Comparison of ENCODE assay signal across 22 cellular contexts in genomic region chr1:51222136-51222787, GRCh38. TPM values are rescaled to one million over a fixed set of nuclear protein-coding genes. Genes with fewer than 3 reads are reported as not detected.
DNase-seq lines count a peak whose midpoint lies in the region; ATAC-seq, FAIRE-seq and TF ChIP-seq lines count a peak whose summit lies in the region.
"Had no signal": no experiment of that assay in that cellular context is flagged by ENCODE, and none has a peak within 500 bp of the region (broad histone marks: within the 10 kb centered on the region; RNA-seq: fewer than 3 reads in every experiment).

No MANE protein-coding gene starts in this region.

- no peaks in the 10 kb centered on the region for H3K9me3 ChIP-seq in HEK293 (ENCODE audit: control insufficient read depth, insufficient read depth, low read depth, low read length)
- no peaks in the 10 kb centered on the region; the same call in 1 of the 2 replicates for H3K9me3 ChIP-seq in K562 (replicated peaks; ENCODE audit: control insufficient read depth, insufficient read depth, low read depth, low read length)
- no peaks in the 10 kb centered on the region for H3K9me3 ChIP-seq in naive thymus-derived CD4-positive, alpha-beta T cell (ENCODE audit: control insufficient read depth in 2 of 3, low read length in 3 of 3)
- no peaks in the 10 kb centered on the region for H3K9me3 ChIP-seq in MM.1S (replicated peaks; ENCODE audit: insufficient read depth, low read length)
- H3K9me3 ChIP-seq: BE2C, HAP-1 had no signal

- H3K36me3 Mint-ChIP-seq in activated CD4-positive, alpha-beta memory T cell treated with anti-CD3 and anti-CD28 coated beads for 36 hours: no peaks in the 10 kb centered on the region
- H3K36me3 Mint-ChIP-seq in activated CD4-positive, alpha-beta memory T cell treated with anti-CD3 and anti-CD28 coated beads, Interleukin-2, amount 10 ng/mL, durations not matched to agents 7 days and 5 days (ENCODE audit: low read depth): no peaks in the 10 kb centered on the region
- H3K36me3 Mint-ChIP-seq in T-helper 2 cell treated with Interferon-gamma antibody and Interleukin-4, amounts not matched to agents 5 μg/mL and 100 μg/mL, for 36 hours (ENCODE audit: low read depth): peaks cover 11% of the 10 kb centered on the region
- no peaks in the 10 kb centered on the region for H3K36me3 Mint-ChIP-seq in naive thymus-derived CD4-positive, alpha-beta T cell
- H3K36me3 Mint-ChIP-seq: CD8-positive, alpha-beta memory T cell had no signal

- CTCF ChIA-PET in activated CD4-positive, alpha-beta memory T cell treated with anti-CD3 and anti-CD28 coated beads for 36 hours (lab: Charles Lee): no interaction called here
- CTCF ChIA-PET in activated CD4-positive, alpha-beta memory T cell treated with anti-CD3 and anti-CD28 coated beads, Interleukin-2, amount 10 ng/mL, durations not matched to agents 7 days and 5 days (lab: Charles Lee): no interaction called here
- CTCF ChIA-PET in HEK293 (lab: Yijun Ruan, JAX): interaction anchor here (1.6 kb wide), 1 partner anchor 13 kb away, joined by 4 read pairs; the partner anchor contains the start of gene RNF11
- CTCF ChIA-PET in K562 (lab: Yijun Ruan, JAX; ENCODE audit: low intra/inter-chr PET ratio): no interaction called here
- CTCF ChIA-PET in naive thymus-derived CD4-positive, alpha-beta T cell (lab: Charles Lee): no interaction called here

- in situ Hi-C loops in K562 (cut with MboI): no loop called here

- TF ChIP-seq EP300 in K562 (IDR thresholded peaks at IDR 0.05; ENCODE audit: low read length): peak; percentile 54; the same call in 1 of the 2 replicates

- H4K20me1 ChIP-seq in K562 (replicated peaks; ENCODE audit: control insufficient read depth, insufficient read depth, low read length) (no peaks in the 10 kb centered on the region), MM.1S (ENCODE audit: insufficient read depth, low read length) (no peaks in the 10 kb centered on the region)

- intact Hi-C loops in activated CD4-positive, alpha-beta memory T cell treated with anti-CD3 and anti-CD28 coated beads for 36 hours (cut with micrococcal nuclease): no loop called here
- intact Hi-C loops in K562 (cut with micrococcal nuclease): no loop called here
- intact Hi-C loops in naive thymus-derived CD4-positive, alpha-beta T cell (cut with micrococcal nuclease): no loop called here

- H3K27ac ChIP-seq in HEK293 (ENCODE audit: extremely low read depth, low read depth, low read length): no peak overlapping the region
- H3K27ac ChIP-seq in K562 (ENCODE audit: extremely low read depth, low read depth, low read length): no peak overlapping the region
- H3K27ac ChIP-seq in naive thymus-derived CD4-positive, alpha-beta T cell (ENCODE audit: low read depth, low read length): no peak overlapping the region
- no peak overlapping the region for H3K27ac ChIP-seq in MM.1S (ENCODE audit: low read length)
- H3K27ac ChIP-seq: GM23248 had no signal

- no peak for TF ChIP-seq POLR2A in K562 (conservative IDR thresholded peaks at IDR 0.05)

- DNase-seq in activated CD4-positive, alpha-beta memory T cell treated with anti-CD3 and anti-CD28 coated beads for 36 hours: peak; percentile 49
- DNase-seq in activated CD4-positive, alpha-beta memory T cell treated with anti-CD3 and anti-CD28 coated beads, Interleukin-2, amount 10 ng/mL, durations not matched to agents 7 days and 5 days: no peak
- peak; percentile 8 for DNase-seq in T-helper 2 cell treated with Interferon-gamma antibody and Interleukin-4, amounts not matched to agents 5 μg/mL and 100 μg/mL, for 36 hours (ENCODE audit: low spot score)
- peak in 1 of 4 experiments; percentile 69 for DNase-seq in K562 (ENCODE audit: extremely low read depth in 1 of 4, low spot score in 3 of 4)
- DNase-seq in naive thymus-derived CD4-positive, alpha-beta T cell: no peak
- DNase-seq in OCI-M2 (lab: John Stamatoyannopoulos, UW; ENCODE audit: unreplicated experiment): no peak
- no peak for DNase-seq in MM.1S
- DNase-seq: ACHN; BE2C; C1 segment of cervical spinal cord; CD4-positive, CD25-positive, alpha-beta regulatory T cell; CD8-positive, alpha-beta memory T cell; COR-L47; DMS 273 treated with DMSO at 0.1 percent for 48 hours; DMS53; DND-41; EL; GM23248 had no signal

- H3K9me3 Mint-ChIP-seq in activated CD4-positive, alpha-beta memory T cell treated with anti-CD3 and anti-CD28 coated beads for 36 hours: peaks cover 11% of the 10 kb centered on the region
- H3K9me3 Mint-ChIP-seq in activated CD4-positive, alpha-beta memory T cell treated with anti-CD3 and anti-CD28 coated beads, Interleukin-2, amount 10 ng/mL, durations not matched to agents 7 days and 5 days: peaks cover 5% of the 10 kb centered on the region
- H3K9me3 Mint-ChIP-seq in T-helper 2 cell treated with Interferon-gamma antibody and Interleukin-4, amounts not matched to agents 5 μg/mL and 100 μg/mL, for 36 hours: peaks cover 16% of the 10 kb centered on the region
- H3K9me3 Mint-ChIP-seq in naive thymus-derived CD4-positive, alpha-beta T cell: no peaks in the 10 kb centered on the region
- H3K9me3 Mint-ChIP-seq: CD8-positive, alpha-beta memory T cell had no signal

- H3K9me2 ChIP-seq in MM.1S (replicated peaks; ENCODE audit: insufficient read depth, low read length): no peaks in the 10 kb centered on the region

- H2AFZ ChIP-seq in K562 (ENCODE audit: low read depth, low read length) (no peak overlapping the region), MM.1S (ENCODE audit: low read length) (no peak overlapping the region)
- H2AFZ ChIP-seq: GM23248 had no signal

- H3K36me3 ChIP-seq in HEK293 (ENCODE audit: control insufficient read depth in 2 of 2, insufficient read depth in 1 of 2, low read length in 2 of 2) (no peaks in the 10 kb centered on the region), K562 (ENCODE audit: control insufficient read depth, insufficient read depth, low read length) (no peaks in the 10 kb centered on the region), MM.1S (replicated peaks; ENCODE audit: insufficient read depth, low read length) (no peaks in the 10 kb centered on the region)
- no peaks in the 10 kb centered on the region for H3K36me3 ChIP-seq in naive thymus-derived CD4-positive, alpha-beta T cell (ENCODE audit: control insufficient read depth in 2 of 3, insufficient read depth in 3 of 3, low read length in 3 of 3)
- H3K36me3 ChIP-seq: BE2C, HAP-1 had no signal

- POLR2A ChIA-PET in activated CD4-positive, alpha-beta memory T cell treated with anti-CD3 and anti-CD28 coated beads for 36 hours (lab: Charles Lee): no interaction called here
- POLR2A ChIA-PET in activated CD4-positive, alpha-beta memory T cell treated with anti-CD3 and anti-CD28 coated beads, Interleukin-2, amount 10 ng/mL, durations not matched to agents 7 days and 5 days (lab: Charles Lee): no interaction called here
- POLR2A ChIA-PET in HEK293 (lab: Yijun Ruan, JAX): no interaction called here
- POLR2A ChIA-PET in K562 (lab: Yijun Ruan, JAX): interaction anchor here (1.0 to 2.0 kb wide), 2 partner anchors 14 to 16 kb away, joined by 4 to 11 read pairs; partner anchors contain the start of gene RNF11
- POLR2A ChIA-PET in naive thymus-derived CD4-positive, alpha-beta T cell (lab: Charles Lee): no interaction called here

- no peak overlapping the region; the same call in 1 of the 2 replicates for H3K4me2 ChIP-seq in K562 (ENCODE audit: insufficient read depth, low read length)
- no peak overlapping the region for H3K4me2 ChIP-seq in MM.1S (ENCODE audit: low read depth, low read length)

- H3K4me1 ChIP-seq in HEK293 (ENCODE audit: control insufficient read depth, insufficient read depth, low read length) (no peaks in the 10 kb centered on the region), K562 (replicated peaks in 1 of 2; ENCODE audit: control insufficient read depth in 2 of 2, insufficient read depth in 2 of 2, low read length in 2 of 2) (no peaks in the 10 kb centered on the region; a peak in 2 of 5 replicates), MM.1S (ENCODE audit: low read length) (no peaks in the 10 kb centered on the region)
- H3K4me1 ChIP-seq in naive thymus-derived CD4-positive, alpha-beta T cell (ENCODE audit: control insufficient read depth in 2 of 2, insufficient read depth in 2 of 2, low read length in 2 of 2): no peaks in the 10 kb centered on the region
- H3K4me1 ChIP-seq: BE2C had no signal

- no peak for FAIRE-seq in K562 (lab: Jason Lieb, UNC)
- FAIRE-seq: GM12892, GM18507 had no signal

- H3K4me1 Mint-ChIP-seq in activated CD4-positive, alpha-beta memory T cell treated with anti-CD3 and anti-CD28 coated beads for 36 hours (ENCODE audit: low read depth): peaks cover 5% of the 10 kb centered on the region
- H3K4me1 Mint-ChIP-seq in activated CD4-positive, alpha-beta memory T cell treated with anti-CD3 and anti-CD28 coated beads, Interleukin-2, amount 10 ng/mL, durations not matched to agents 7 days and 5 days: peaks cover 4% of the 10 kb centered on the region
- H3K4me1 Mint-ChIP-seq in T-helper 2 cell treated with Interferon-gamma antibody and Interleukin-4, amounts not matched to agents 5 μg/mL and 100 μg/mL, for 36 hours (ENCODE audit: low read depth): peaks cover 20% of the 10 kb centered on the region
- peaks cover 0 to 1% (median 0%) of the 10 kb centered on the region in 7 donors for H3K4me1 Mint-ChIP-seq in naive thymus-derived CD4-positive, alpha-beta T cell

- WGBS in K562 (ENCODE audit: insufficient coverage, low coverage, missing lambda C conversion rate): 32% methylated on average over 6 of the region's 6 CpGs

- TF ChIP-seq CTCF in HEK293 (tag by site-specific recombination; IDR thresholded peaks at IDR 0.05) (no peak), K562 (IDR thresholded peaks at IDR 0.05 in 2 of 3, conservative IDR thresholded peaks at IDR 0.05 in 1 of 3; ENCODE audit: insufficient read depth in 2 of 3, low read depth in 1 of 3, low read length in 3 of 3) (no peak), MM.1S (IDR thresholded peaks at IDR 0.05; ENCODE audit: low read length) (no peak)

- no peak overlapping the region for H3K4me3 ChIP-seq in HEK293 (ENCODE audit: low read depth, low read length)
- H3K4me3 ChIP-seq in K562: no peak overlapping the region
- H3K4me3 ChIP-seq in naive thymus-derived CD4-positive, alpha-beta T cell (ENCODE audit: low read length): no peak overlapping the region
- H3K4me3 ChIP-seq in MM.1S (ENCODE audit: low read length): no peak overlapping the region
- H3K4me3 ChIP-seq: GM23248, HAP-1 had no signal

- ATAC-seq in K562: peak; percentile 42
- ATAC-seq in naive thymus-derived CD4-positive, alpha-beta T cell: no peak

- peaks cover 5% of the 10 kb centered on the region for H3K27me3 Mint-ChIP-seq in activated CD4-positive, alpha-beta memory T cell treated with anti-CD3 and anti-CD28 coated beads for 36 hours
- H3K27me3 Mint-ChIP-seq in activated CD4-positive, alpha-beta memory T cell treated with anti-CD3 and anti-CD28 coated beads, Interleukin-2, amount 10 ng/mL, durations not matched to agents 7 days and 5 days: peaks cover 3% of the 10 kb centered on the region
- H3K27me3 Mint-ChIP-seq in T-helper 2 cell treated with Interferon-gamma antibody and Interleukin-4, amounts not matched to agents 5 μg/mL and 100 μg/mL, for 36 hours (ENCODE audit: low read depth): no peaks in the 10 kb centered on the region
- peaks cover 0 to 5% (median 4%) of the 10 kb centered on the region in 5 donors for H3K27me3 Mint-ChIP-seq in naive thymus-derived CD4-positive, alpha-beta T cell

- H3K79me2 ChIP-seq in K562 (ENCODE audit: control insufficient read depth, insufficient read depth, low read length) (no peaks in the 10 kb centered on the region), MM.1S (ENCODE audit: low read length) (no peaks in the 10 kb centered on the region)

- H3K4me3 Mint-ChIP-seq in activated CD4-positive, alpha-beta memory T cell treated with anti-CD3 and anti-CD28 coated beads for 36 hours: no peak overlapping the region
- H3K4me3 Mint-ChIP-seq in activated CD4-positive, alpha-beta memory T cell treated with anti-CD3 and anti-CD28 coated beads, Interleukin-2, amount 10 ng/mL, durations not matched to agents 7 days and 5 days: no peak overlapping the region
- no peak overlapping the region for H3K4me3 Mint-ChIP-seq in T-helper 2 cell treated with Interferon-gamma antibody and Interleukin-4, amounts not matched to agents 5 μg/mL and 100 μg/mL, for 36 hours
- H3K4me3 Mint-ChIP-seq in naive thymus-derived CD4-positive, alpha-beta T cell: no peak overlapping the region
- H3K4me3 Mint-ChIP-seq: CD4-positive, CD25-positive, alpha-beta regulatory T cell; CD8-positive, alpha-beta memory T cell had no signal

- H3K9ac ChIP-seq in K562 (ENCODE audit: insufficient read depth in 1 of 2, low read depth in 2 of 2, low read length in 2 of 2) (no peak overlapping the region), MM.1S (ENCODE audit: low read length) (no peak overlapping the region)
- H3K9ac ChIP-seq: GM23248 had no signal

- H3K27me3 ChIP-seq in K562 (ENCODE audit: control insufficient read depth in 2 of 2, insufficient read depth in 2 of 2, low read length in 2 of 2): no peaks in the 10 kb centered on the region
- H3K27me3 ChIP-seq in naive thymus-derived CD4-positive, alpha-beta T cell (ENCODE audit: control insufficient read depth in 2 of 2, insufficient read depth in 2 of 2, low read length in 2 of 2): no peaks in the 10 kb centered on the region
- no peaks in the 10 kb centered on the region for H3K27me3 ChIP-seq in MM.1S (replicated peaks; ENCODE audit: insufficient read depth, low read length)
- H3K27me3 ChIP-seq: BE2C had no signal

- no peaks in the 10 kb centered on the region for H3F3A ChIP-seq in MM.1S (ENCODE audit: insufficient read depth, low read length)

- H3K9me1 ChIP-seq in K562 (ENCODE audit: control insufficient read depth, insufficient read depth, low read length): no peaks in the 10 kb centered on the region

- BruUV-seq in K562 (replicated peaks; lab: Mats Ljungman, UMichigan): no TSS peak

- TF ChIP-seq RAD21 in K562 (CRISPR knock-in tag; conservative IDR thresholded peaks at IDR 0.05 in 1 of 2, IDR thresholded peaks at IDR 0.05 in 1 of 2): no peak

- H3K27ac Mint-ChIP-seq in activated CD4-positive, alpha-beta memory T cell treated with anti-CD3 and anti-CD28 coated beads for 36 hours: no peak overlapping the region
- H3K27ac Mint-ChIP-seq in activated CD4-positive, alpha-beta memory T cell treated with anti-CD3 and anti-CD28 coated beads, Interleukin-2, amount 10 ng/mL, durations not matched to agents 7 days and 5 days: no peak overlapping the region
- no peak overlapping the region for H3K27ac Mint-ChIP-seq in T-helper 2 cell treated with Interferon-gamma antibody and Interleukin-4, amounts not matched to agents 5 μg/mL and 100 μg/mL, for 36 hours
- H3K27ac Mint-ChIP-seq in naive thymus-derived CD4-positive, alpha-beta T cell: no peak overlapping the region
- H3K27ac Mint-ChIP-seq: CD4-positive, CD25-positive, alpha-beta regulatory T cell had no signal

RNA-seq across cellular contexts. Expression of gene RNF11, which starts 13.8 kb away (rescaled TPM):
- 10 to 100 TPM; 26.3 to 31.9 TPM for total RNA-seq in activated CD4-positive, alpha-beta memory T cell treated with anti-CD3 and anti-CD28 coated beads for 36 hours
- total RNA-seq in activated CD4-positive, alpha-beta memory T cell treated with anti-CD3 and anti-CD28 coated beads, Interleukin-2, amount 10 ng/mL, durations not matched to agents 7 days and 5 days: 10 to 100 TPM; 34.8 to 39.7 TPM
- total RNA-seq in K562 (2011; cell fraction: chromatin; rRNA removed; ENCODE audit: low replicate concordance): 16.1 and 30.6 TPM in 2 replicates
- total RNA-seq in K562 (2011; cell fraction: nucleolus; rRNA removed): 7.5 and 10.5 TPM in 2 replicates
- 14.1 and 21.9 TPM in 2 replicates for total RNA-seq in K562 (2011; cell fraction: nucleoplasm; rRNA removed)
- total RNA-seq in K562 (2014; rRNA removed) (24.7 and 37.3 TPM in 2 replicates), K562 (2014; rRNA removed; fragmentation: Illumina TruSeq; extraction: Trizol) (29.5 and 30.1 TPM in 2 replicates), K562 (2015; rRNA removed; fragmentation: Illumina TruSeq; extraction: Trizol) (20.3 and 20.6 TPM in 2 replicates), K562 (2021) (19.9 and 23.1 TPM in 2 replicates)
- polyA plus RNA-seq in K562 (2011; rRNA removed) (23.1 and 34.3 TPM in 2 replicates), K562 (2014; fragmentation: Illumina TruSeq; extraction: Trizol) (25.8 and 27.2 TPM in 2 replicates), K562 (2014; fragmentation: Nextera tagmentation; extraction: Ambion mirVana) (1 to 10 TPM; 5.7 to 6.1 TPM), K562 (2014; rRNA removed) (22.1 and 22.2 TPM in 2 replicates)
- 22.7 and 34.7 TPM in 2 replicates for polyA plus RNA-seq in K562 (2011; cell fraction: cytosol; rRNA removed)
- polyA plus RNA-seq in K562 (2011; cell fraction: nucleus; rRNA removed): 19.5 and 25.7 TPM in 2 replicates
- polyA plus RNA-seq in K562 (2012): 18.4 and 29.0 TPM in 2 replicates
- 61.8 and 65.2 TPM in 2 replicates for polyA minus RNA-seq in K562 (2011; rRNA and poly(A)+ RNA removed)
- 19.0 and 20.3 TPM in 2 replicates for polyA minus RNA-seq in K562 (2011; cell fraction: cytosol; rRNA and poly(A)+ RNA removed)
- polyA minus RNA-seq in K562 (2011; cell fraction: nucleus; rRNA and poly(A)+ RNA removed): 3.5 and 11.7 TPM in 2 replicates
- 10 to 100 TPM; 23.3 to 64.0 (median 42.9) TPM for total RNA-seq in naive thymus-derived CD4-positive, alpha-beta T cell
- 10 to 100 TPM; 22.8 to 34.2 TPM for polyA plus RNA-seq in naive thymus-derived CD4-positive, alpha-beta T cell

Comparison
In these comparisons a context has a peak if more than half of its experiments do, and no peak if none do; other contexts are left out.
1. DNase-seq: peak in activated CD4-positive, alpha-beta memory T cell treated with anti-CD3 and anti-CD28 coated beads for 36 hours (single experiment) and T-helper 2 cell treated with Interferon-gamma antibody and Interleukin-4, amounts not matched to agents 5 μg/mL and 100 μg/mL, for 36 hours (single experiment); none in activated CD4-positive, alpha-beta memory T cell treated with anti-CD3 and anti-CD28 coated beads, Interleukin-2, amount 10 ng/mL, durations not matched to agents 7 days and 5 days (single experiment), naive thymus-derived CD4-positive, alpha-beta T cell (0 of 9), OCI-M2 (single experiment) and MM.1S (single experiment).